ENCODE assay signal across 1 cellular context in genomic region chr12:124454735-124455134, GRCh38.
TF ChIP-seq lines count a peak whose summit lies in the region.

No MANE protein-coding gene starts in this region.

TF ChIP-seq in IMR-90, 13 proteins besides CTCF, POLR2A, EP300 and RAD21 (continued from another document):
- TF ChIP-seq USF2 (IDR thresholded peaks at IDR 0.05; ENCODE audit: low read depth, low read length): no peak
